8 cellular contexts compared by ENCODE assay signal in the genomic region with DNA sequence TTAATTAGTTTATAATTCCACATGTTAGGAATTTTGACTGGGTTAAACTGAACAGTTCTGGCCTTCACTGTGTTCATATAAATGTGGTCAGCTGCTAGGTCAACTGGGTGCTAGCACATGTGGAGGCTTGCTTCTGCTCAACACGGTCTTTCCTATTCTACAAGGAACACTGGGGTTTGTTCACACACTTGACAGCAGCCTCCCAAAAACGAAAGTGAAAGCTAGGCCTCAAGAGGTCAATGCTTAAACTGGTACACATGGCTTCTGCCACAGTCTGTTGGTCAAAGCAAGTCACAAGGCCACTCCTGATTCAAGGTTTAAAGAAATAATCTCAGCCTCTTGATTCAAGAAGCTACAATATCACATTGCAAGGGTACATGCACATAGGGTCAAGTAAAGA.
DNase-seq lines count a peak whose midpoint lies in the region; ATAC-seq, FAIRE-seq and TF ChIP-seq lines count a peak whose summit lies in the region.

No MANE protein-coding gene starts in this region.

- no peaks in the 10 kb centered on the region for H3K36me3 ChIP-seq in kidney (ENCODE audit: control insufficient read depth in 1 of 2, insufficient read depth in 2 of 2, low read length in 2 of 2)

- no peak for FAIRE-seq in kidney (lab: Jason Lieb, UNC)

- TF ChIP-seq CTCF in kidney (IDR thresholded peaks at IDR 0.05; ENCODE audit: borderline replicate concordance, extremely low read depth, insufficient read depth), result no peak

- no peak overlapping the region for H3K27ac ChIP-seq in kidney (ENCODE audit: low read depth in 2 of 2, low read length in 2 of 2)

- intact Hi-C loops in kidney (cut with DNase I), result no loop called here

- peak; percentile 2 for DNase-seq in stimulated activated naive CD4-positive, alpha-beta T cell treated with Interleukin-2 at 50 U/mL for 16 hours (lab: John Stamatoyannopoulos, UW)
- no peak for DNase-seq in stimulated activated naive CD4-positive, alpha-beta T cell (lab: John Stamatoyannopoulos, UW)
- DNase-seq in T-helper 17 cell (no peak), kidney glomerular epithelial cell (lab: John Stamatoyannopoulos, UW) (peak; percentile 24), NCI-H187 treated with DMSO at 0.1 percent for 48 hours (lab: John Stamatoyannopoulos, UW) (no peak), kidney (no peak)
- no peak for DNase-seq in activated CD4-positive, CD25-positive, alpha-beta regulatory T cell treated with anti-CD3 and anti-CD28 coated beads, Interleukin-2, amount 50 U/mL, for 72 hours

- H3K4me1 Mint-ChIP-seq in T-helper 17 cell, result peaks cover 11% of the 10 kb centered on the region

- H3K4me1 ChIP-seq in kidney (ENCODE audit: control insufficient read depth in 1 of 2, insufficient read depth in 1 of 2, low read depth in 1 of 2, low read length in 2 of 2), result no peaks in the 10 kb centered on the region

- H3K4me3 Mint-ChIP-seq in T-helper 17 cell, result peak overlapping the region; percentile 65

- H3K36me3 Mint-ChIP-seq in T-helper 17 cell (ENCODE audit: low read depth), result no peaks in the 10 kb centered on the region

- H3K4me3 ChIP-seq in kidney (ENCODE audit: low read length in 2 of 2), result peak overlapping the region in 1 of 2 donors; percentile 6

- ATAC-seq in HG03045 (IDR thresholded peaks at IDR 0.05; ENCODE audit: unreplicated experiment), result peak; percentile 70
- ATAC-seq in T-helper 17 cell, result peak; percentile 33

- H3K27me3 Mint-ChIP-seq in T-helper 17 cell, result peaks cover 5% of the 10 kb centered on the region

- H3K9me3 ChIP-seq in T-helper 17 cell (ENCODE audit: control insufficient read depth, low read length, poor library complexity, severe bottlenecking) (no peaks in the 10 kb centered on the region), kidney (ENCODE audit: control insufficient read depth in 1 of 2, low read length in 2 of 2) (no peaks in the 10 kb centered on the region)

- H3K27ac Mint-ChIP-seq in T-helper 17 cell, result no peak overlapping the region

- no peak overlapping the region for H3K9ac ChIP-seq in kidney (ENCODE audit: low read length in 2 of 2)

Comparison
In these comparisons a context has a peak if more than half of its experiments do, and no peak if none do; other contexts are left out.
1. DNase-seq: peak in stimulated activated naive CD4-positive, alpha-beta T cell treated with Interleukin-2 at 50 U/mL for 16 hours (single experiment) and kidney glomerular epithelial cell (single experiment); none in stimulated activated naive CD4-positive, alpha-beta T cell (0 of 6), T-helper 17 cell (0 of 3), activated CD4-positive, CD25-positive, alpha-beta regulatory T cell treated with anti-CD3 and anti-CD28 coated beads, Interleukin-2, amount 50 U/mL, for 72 hours (single experiment), NCI-H187 treated with DMSO at 0.1 percent for 48 hours (single experiment) and kidney (single experiment).